In genomic region chr11:92298238-92298565, GRCh38 we compare ENCODE assay signal across 22 cellular contexts.
"Had no signal": no experiment of that assay in that cellular context is flagged by ENCODE, and none has a peak within 500 bp of the region (broad histone marks: within the 10 kb centered on the region; RNA-seq: fewer than 3 reads in every experiment).

No MANE protein-coding gene starts in this region.

- H3K27me3 ChIP-seq: esophagus muscularis mucosa, foreskin keratinocyte, heart left ventricle, right lobe of liver, transverse colon had no signal

- ATAC-seq: effector memory CD8-positive, alpha-beta T cell; foreskin keratinocyte; heart left ventricle; psoas muscle; right lobe of liver; stimulated activated naive B cell treated with anti-CD40 and anti-IgM and Interleukin-4, amounts not matched to agents 10 μg/mL and 1 μg/mL and 100 μg/mL, for 72 hours; stimulated activated naive CD8-positive, alpha-beta T cell treated with anti-CD3 and anti-CD28 coated beads, Interleukin-15, amount 100 ng/mL, for 72 hours had no signal

- H3K27ac ChIP-seq: epithelial cell of prostate, esophagus muscularis mucosa, foreskin keratinocyte, heart left ventricle, psoas muscle, right lobe of liver, skin epidermis, thoracic aorta, transverse colon had no signal

- H3K27me3 Mint-ChIP-seq: dendritic cell treated with granulocyte-macrophage colony-stimulating factor and Interleukin-4, amounts not matched to agents 40 ng/mL and 50 ng/mL, for 4 days; effector memory CD8-positive, alpha-beta T cell; stimulated activated naive B cell treated with anti-CD40 and anti-IgM and Interleukin-4, amounts not matched to agents 10 μg/mL and 1 μg/mL and 100 μg/mL, for 72 hours; stimulated activated naive CD8-positive, alpha-beta T cell treated with anti-CD3 and anti-CD28 coated beads, Interleukin-15, amount 100 ng/mL, for 72 hours had no signal

- H3K4me1 Mint-ChIP-seq: naive B cell; stimulated activated naive B cell treated with anti-CD40 and anti-IgM and Interleukin-4, amounts not matched to agents 10 μg/mL and 1 μg/mL and 100 μg/mL, for 72 hours; stimulated activated naive CD8-positive, alpha-beta T cell treated with anti-CD3 and anti-CD28 coated beads, Interleukin-15, amount 100 ng/mL, for 72 hours had no signal

- H3K4me3 Mint-ChIP-seq: dendritic cell treated with granulocyte-macrophage colony-stimulating factor and Interleukin-4, amounts not matched to agents 40 ng/mL and 50 ng/mL, for 4 days; effector memory CD8-positive, alpha-beta T cell; naive B cell; neural crest cell; stimulated activated naive B cell treated with anti-CD40 and anti-IgM and Interleukin-4, amounts not matched to agents 10 μg/mL and 1 μg/mL and 100 μg/mL, for 72 hours; stimulated activated naive CD8-positive, alpha-beta T cell treated with anti-CD3 and anti-CD28 coated beads, Interleukin-15, amount 100 ng/mL, for 72 hours had no signal

- H3K27ac Mint-ChIP-seq: dendritic cell treated with granulocyte-macrophage colony-stimulating factor and Interleukin-4, amounts not matched to agents 40 ng/mL and 50 ng/mL, for 4 days; effector memory CD8-positive, alpha-beta T cell; naive B cell; stimulated activated naive B cell treated with anti-CD40 and anti-IgM and Interleukin-4, amounts not matched to agents 10 μg/mL and 1 μg/mL and 100 μg/mL, for 72 hours; stimulated activated naive CD8-positive, alpha-beta T cell treated with anti-CD3 and anti-CD28 coated beads, Interleukin-15, amount 100 ng/mL, for 72 hours had no signal

- H3K9me3 ChIP-seq: heart left ventricle, psoas muscle, right lobe of liver, thoracic aorta, transverse colon had no signal

- H3K4me3 ChIP-seq: esophagus muscularis mucosa, heart left ventricle, psoas muscle, right lobe of liver, skin epidermis, thoracic aorta, transverse colon had no signal

- H3K4me1 ChIP-seq: esophagus muscularis mucosa, heart left ventricle, psoas muscle, right lobe of liver had no signal

- DNase-seq: cerebellar nuclear complex; effector memory CD8-positive, alpha-beta T cell; foreskin keratinocyte; heart left ventricle; hypothalamus; kidney glomerular epithelial cell; mesendoderm; naive B cell; psoas muscle; right lobe of liver; stimulated activated CD4-positive, alpha-beta T cell treated with anti-CD3 and anti-CD28 coated beads, Interleukin-2, amount 100 ng/mL, for 24 hours; stimulated activated CD4-positive, alpha-beta T cell treated with anti-CD3 and anti-CD28 coated beads, Interleukin-4, amount 100 ng/mL, for 4 hours; stimulated activated naive B cell treated with anti-CD40 and anti-IgM and Interleukin-4, amounts not matched to agents 10 μg/mL and 1 μg/mL and 100 μg/mL, for 72 hours; stimulated activated naive CD8-positive, alpha-beta T cell treated with anti-CD3 and anti-CD28 coated beads, Interleukin-15, amount 100 ng/mL, for 72 hours; substantia nigra; transverse colon had no signal

- H3K36me3 Mint-ChIP-seq: naive B cell; stimulated activated naive B cell treated with anti-CD40 and anti-IgM and Interleukin-4, amounts not matched to agents 10 μg/mL and 1 μg/mL and 100 μg/mL, for 72 hours had no signal

- H3K36me3 ChIP-seq: esophagus muscularis mucosa, heart left ventricle, right lobe of liver, thoracic aorta, transverse colon had no signal
